ENCODE assay signal across 8 cellular contexts in genomic region chr17:7883781-7884386, GRCh38. TPM values are rescaled to one million over a fixed set of nuclear protein-coding genes. Genes with fewer than 3 reads are reported as not detected.
A peak's percentile ranks its signal among the peaks of the same experiment; 100 is the strongest.
DNase-seq lines count a peak whose midpoint lies in the region; ATAC-seq and TF ChIP-seq lines count a peak whose summit lies in the region.

No MANE protein-coding gene starts in this region.

- peak overlapping the region; percentile 85 for H3K27ac ChIP-seq in SU-DHL-6 (ENCODE audit: low read depth, low read length)
- H3K27ac ChIP-seq in colonic mucosa = no peak overlapping the region

- peak overlapping the region; percentile 96 for H3K4me2 ChIP-seq in SU-DHL-6 (ENCODE audit: low read depth, low read length, poor library complexity, severe bottlenecking)

- H3K27me3 Mint-ChIP-seq in stimulated activated naive CD8-positive, alpha-beta T cell treated with anti-CD3 and anti-CD28 coated beads, Interleukin-15, Interleukin-2, amounts not matched to agents 100 ng/mL and 50 ng/mL, for 24 hours = no peaks in the 10 kb centered on the region
- H3K27me3 Mint-ChIP-seq in neural crest cell (ENCODE audit: low read depth) = no peaks in the 10 kb centered on the region

- no peaks in the 10 kb centered on the region for H3K9me2 ChIP-seq in SU-DHL-6 (replicated peaks; ENCODE audit: insufficient read depth, low read length)

- intact Hi-C loops in colonic mucosa (cut with DNase I) = no loop called here

- H3K27me3 ChIP-seq in SU-DHL-6 (ENCODE audit: low read length) (no peaks in the 10 kb centered on the region), colonic mucosa (no peaks in the 10 kb centered on the region)

- TF ChIP-seq CTCF in SU-DHL-6 (IDR thresholded peaks at IDR 0.05; ENCODE audit: insufficient read depth, low read length, poor library complexity, severe bottlenecking) (no peak), colonic mucosa (IDR thresholded peaks at IDR 0.05) (no peak), neural crest cell (conservative IDR thresholded peaks at IDR 0.05) (no peak)

- peak overlapping the region; percentile 57 for H3K9ac ChIP-seq in SU-DHL-6 (ENCODE audit: low read length)
- peak overlapping the region in 1 of 2 donors; percentile 66 for H3K9ac ChIP-seq in colonic mucosa (ENCODE audit: low read depth in 2 of 2, low read length in 2 of 2)

- no peaks in the 10 kb centered on the region for H3K4me1 Mint-ChIP-seq in stimulated activated naive CD8-positive, alpha-beta T cell treated with anti-CD3 and anti-CD28 coated beads, Interleukin-15, Interleukin-2, amounts not matched to agents 100 ng/mL and 50 ng/mL, for 24 hours (ENCODE audit: low read depth)
- no peaks in the 10 kb centered on the region for H3K4me1 Mint-ChIP-seq in neural crest cell

- DNase-seq in stimulated activated naive CD8-positive, alpha-beta T cell treated with anti-CD3 and anti-CD28 coated beads, Interleukin-15, Interleukin-2, amounts not matched to agents 100 U/mL and 50 U/mL, for 24 hours = no peak
- DNase-seq in colonic mucosa (no peak), neural crest cell (ENCODE audit: low read depth, low spot score) (no peak), cerebellar nuclear complex (lab: John Stamatoyannopoulos, UW) (no peak), HK-2 (ENCODE audit: unreplicated experiment) (no peak), globus pallidus (ENCODE audit: low spot score) (no peak)

- H3K36me3 Mint-ChIP-seq in stimulated activated naive CD8-positive, alpha-beta T cell treated with anti-CD3 and anti-CD28 coated beads, Interleukin-15, Interleukin-2, amounts not matched to agents 100 ng/mL and 50 ng/mL, for 24 hours (ENCODE audit: low read depth) = no peaks in the 10 kb centered on the region
- no peaks in the 10 kb centered on the region for H3K36me3 Mint-ChIP-seq in neural crest cell (ENCODE audit: low read depth)

- H3K4me1 ChIP-seq in colonic mucosa = peaks cover 12% of the 10 kb centered on the region

- H3K4me3 ChIP-seq in SU-DHL-6 (ENCODE audit: insufficient read depth, low read length, poor library complexity, severe bottlenecking) = peak overlapping the region; percentile 49
- peak overlapping the region; percentile 15 for H3K4me3 ChIP-seq in colonic mucosa

- H3K36me3 ChIP-seq in SU-DHL-6 (ENCODE audit: low read length) (peaks cover 5% of the 10 kb centered on the region; the same call in 1 of the 2 replicates), colonic mucosa (no peaks in the 10 kb centered on the region)

- no peak overlapping the region for H2AFZ ChIP-seq in SU-DHL-6 (ENCODE audit: low read depth, low read length, severe bottlenecking)

- H3F3A ChIP-seq in SU-DHL-6 (ENCODE audit: insufficient read depth) = peaks cover 56% of the 10 kb centered on the region

- no peaks in the 10 kb centered on the region for H3K9me3 Mint-ChIP-seq in stimulated activated naive CD8-positive, alpha-beta T cell treated with anti-CD3 and anti-CD28 coated beads, Interleukin-15, Interleukin-2, amounts not matched to agents 100 ng/mL and 50 ng/mL, for 24 hours
- H3K9me3 Mint-ChIP-seq in neural crest cell = no peaks in the 10 kb centered on the region

- H4K20me1 ChIP-seq in SU-DHL-6 (ENCODE audit: low read depth, low read length) = no peaks in the 10 kb centered on the region

- no peaks in the 10 kb centered on the region for H3K9me3 ChIP-seq in SU-DHL-6 (ENCODE audit: insufficient read depth, low read length)
- H3K9me3 ChIP-seq in colonic mucosa = no peaks in the 10 kb centered on the region

- ATAC-seq in stimulated activated naive CD8-positive, alpha-beta T cell treated with anti-CD3 and anti-CD28 coated beads, Interleukin-15, Interleukin-2, amounts not matched to agents 100 U/mL and 50 U/mL, for 24 hours = no peak

- peaks cover 43% of the 10 kb centered on the region for H3K79me2 ChIP-seq in SU-DHL-6 (ENCODE audit: insufficient read depth, low read length)

- H3K4me3 Mint-ChIP-seq in stimulated activated naive CD8-positive, alpha-beta T cell treated with anti-CD3 and anti-CD28 coated beads, Interleukin-15, Interleukin-2, amounts not matched to agents 100 ng/mL and 50 ng/mL, for 24 hours = peak overlapping the region; percentile 74
- H3K4me3 Mint-ChIP-seq in neural crest cell = peak overlapping the region; percentile 82

- peak overlapping the region; percentile 80 for H3K27ac Mint-ChIP-seq in stimulated activated naive CD8-positive, alpha-beta T cell treated with anti-CD3 and anti-CD28 coated beads, Interleukin-15, Interleukin-2, amounts not matched to agents 100 ng/mL and 50 ng/mL, for 24 hours
- no peak overlapping the region for H3K27ac Mint-ChIP-seq in neural crest cell (ENCODE audit: unreplicated experiment)

RNA-seq across cellular contexts. Expression of gene CHD3, which starts 4.7 kb away (rescaled TPM):
- total RNA-seq in colonic mucosa (100 to 1,000 TPM in 1 of 2 donors, 10 to 100 TPM in 1; 56.3 to 108 TPM), neural crest cell (53.3 and 59.7 TPM in 2 replicates)

RNA-seq across cellular contexts. Expression of gene CYB5D1, which starts 26.1 kb away (rescaled TPM):
- 10 to 100 TPM in 1 of 2 donors, 1 to 10 TPM in 1; 9.4 to 18.2 TPM for total RNA-seq in colonic mucosa
- 12.7 and 13.3 TPM in 2 replicates for total RNA-seq in neural crest cell

RNA-seq across cellular contexts. Expression of gene NAA38, which starts 26.5 kb away (rescaled TPM):
- total RNA-seq in colonic mucosa (100 to 1,000 TPM in 1 of 2 donors, 10 to 100 TPM in 1; 59.5 to 133 TPM), neural crest cell (83.4 and 87.2 TPM in 2 replicates)

RNA-seq across cellular contexts. Expression of gene TMEM88, which starts 29.0 kb away (rescaled TPM):
- total RNA-seq in colonic mucosa = 1 to 10 TPM; 2.5 to 2.7 TPM
- total RNA-seq in neural crest cell = 6.7 and 8.4 TPM in 2 replicates

RNA-seq across cellular contexts. Expression of gene RNF227, which starts 32.2 kb away (rescaled TPM):
- total RNA-seq in colonic mucosa = 1 to 10 TPM; 2.8 to 3.0 TPM
- 3.6 and 4.0 TPM in 2 replicates for total RNA-seq in neural crest cell
